Comparison of ENCODE assay signal across 1 cellular context in genomic region chr19:35396240-35396885, GRCh38.
TF ChIP-seq lines count a peak whose summit lies in the region.

No MANE protein-coding gene starts in this region.

TF ChIP-seq in GM23338, 12 proteins besides CTCF, POLR2A, EP300 and RAD21 (continued from another document):
- TF ChIP-seq REST (IDR thresholded peaks at IDR 0.05; ENCODE audit: unreplicated experiment) (no peak), EZH2phosphoT487 (IDR thresholded peaks at IDR 0.05; ENCODE audit: unreplicated experiment) (no peak), ZNF331 (CRISPR knock-in tag; IDR thresholded peaks at IDR 0.05; ENCODE audit: low read depth) (no peak)
- TF ChIP-seq, protein P1, sequence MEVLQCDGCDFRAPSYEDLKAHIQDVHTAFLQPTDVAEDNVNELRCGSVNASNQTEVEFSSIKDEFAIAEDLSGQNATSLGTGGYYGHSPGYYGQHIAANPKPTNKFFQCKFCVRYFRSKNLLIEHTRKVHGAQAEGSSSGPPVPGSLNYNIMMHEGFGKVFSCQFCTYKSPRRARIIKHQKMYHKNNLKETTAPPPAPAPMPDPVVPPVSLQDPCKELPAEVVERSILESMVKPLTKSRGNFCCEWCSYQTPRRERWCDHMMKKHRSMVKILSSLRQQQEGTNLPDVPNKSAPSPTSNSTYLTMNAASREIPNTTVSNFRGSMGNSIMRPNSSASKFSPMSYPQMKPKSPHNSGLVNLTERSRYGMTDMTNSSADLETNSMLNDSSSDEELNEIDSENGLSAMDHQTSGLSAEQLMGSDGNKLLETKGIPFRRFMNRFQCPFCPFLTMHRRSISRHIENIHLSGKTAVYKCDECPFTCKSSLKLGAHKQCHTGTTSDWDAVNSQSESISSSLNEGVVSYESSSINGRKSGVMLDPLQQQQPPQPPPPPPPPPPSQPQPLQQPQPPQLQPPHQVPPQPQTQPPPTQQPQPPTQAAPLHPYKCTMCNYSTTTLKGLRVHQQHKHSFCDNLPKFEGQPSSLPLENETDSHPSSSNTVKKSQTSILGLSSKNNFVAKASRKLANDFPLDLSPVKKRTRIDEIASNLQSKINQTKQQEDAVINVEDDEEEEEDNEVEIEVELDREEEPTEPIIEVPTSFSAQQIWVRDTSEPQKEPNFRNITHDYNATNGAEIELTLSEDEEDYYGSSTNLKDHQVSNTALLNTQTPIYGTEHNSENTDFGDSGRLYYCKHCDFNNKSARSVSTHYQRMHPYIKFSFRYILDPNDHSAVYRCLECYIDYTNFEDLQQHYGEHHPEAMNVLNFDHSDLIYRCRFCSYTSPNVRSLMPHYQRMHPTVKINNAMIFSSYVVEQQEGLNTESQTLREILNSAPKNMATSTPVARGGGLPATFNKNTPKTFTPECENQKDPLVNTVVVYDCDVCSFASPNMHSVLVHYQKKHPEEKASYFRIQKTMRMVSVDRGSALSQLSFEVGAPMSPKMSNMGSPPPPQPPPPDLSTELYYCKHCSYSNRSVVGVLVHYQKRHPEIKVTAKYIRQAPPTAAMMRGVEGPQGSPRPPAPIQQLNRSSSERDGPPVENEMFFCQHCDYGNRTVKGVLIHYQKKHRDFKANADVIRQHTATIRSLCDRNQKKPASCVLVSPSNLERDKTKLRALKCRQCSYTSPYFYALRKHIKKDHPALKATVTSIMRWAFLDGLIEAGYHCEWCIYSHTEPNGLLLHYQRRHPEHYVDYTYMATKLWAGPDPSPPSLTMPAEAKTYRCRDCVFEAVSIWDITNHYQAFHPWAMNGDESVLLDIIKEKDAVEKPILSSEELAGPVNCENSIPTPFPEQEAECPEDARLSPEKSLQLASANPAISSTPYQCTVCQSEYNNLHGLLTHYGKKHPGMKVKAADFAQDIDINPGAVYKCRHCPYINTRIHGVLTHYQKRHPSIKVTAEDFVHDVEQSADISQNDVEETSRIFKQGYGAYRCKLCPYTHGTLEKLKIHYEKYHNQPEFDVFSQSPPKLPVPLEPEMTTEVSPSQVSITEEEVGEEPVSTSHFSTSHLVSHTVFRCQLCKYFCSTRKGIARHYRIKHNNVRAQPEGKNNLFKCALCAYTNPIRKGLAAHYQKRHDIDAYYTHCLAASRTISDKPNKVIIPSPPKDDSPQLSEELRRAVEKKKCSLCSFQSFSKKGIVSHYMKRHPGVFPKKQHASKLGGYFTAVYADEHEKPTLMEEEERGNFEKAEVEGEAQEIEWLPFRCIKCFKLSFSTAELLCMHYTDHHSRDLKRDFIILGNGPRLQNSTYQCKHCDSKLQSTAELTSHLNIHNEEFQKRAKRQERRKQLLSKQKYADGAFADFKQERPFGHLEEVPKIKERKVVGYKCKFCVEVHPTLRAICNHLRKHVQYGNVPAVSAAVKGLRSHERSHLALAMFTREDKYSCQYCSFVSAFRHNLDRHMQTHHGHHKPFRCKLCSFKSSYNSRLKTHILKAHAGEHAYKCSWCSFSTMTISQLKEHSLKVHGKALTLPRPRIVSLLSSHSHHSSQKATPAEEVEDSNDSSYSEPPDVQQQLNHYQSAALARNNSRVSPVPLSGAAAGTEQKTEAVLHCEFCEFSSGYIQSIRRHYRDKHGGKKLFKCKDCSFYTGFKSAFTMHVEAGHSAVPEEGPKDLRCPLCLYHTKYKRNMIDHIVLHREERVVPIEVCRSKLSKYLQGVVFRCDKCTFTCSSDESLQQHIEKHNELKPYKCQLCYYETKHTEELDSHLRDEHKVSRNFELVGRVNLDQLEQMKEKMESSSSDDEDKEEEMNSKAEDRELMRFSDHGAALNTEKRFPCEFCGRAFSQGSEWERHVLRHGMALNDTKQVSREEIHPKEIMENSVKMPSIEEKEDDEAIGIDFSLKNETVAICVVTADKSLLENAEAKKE (CRISPR knock-in tag; IDR thresholded peaks at IDR 0.05), result no peak
